In the genomic region with DNA sequence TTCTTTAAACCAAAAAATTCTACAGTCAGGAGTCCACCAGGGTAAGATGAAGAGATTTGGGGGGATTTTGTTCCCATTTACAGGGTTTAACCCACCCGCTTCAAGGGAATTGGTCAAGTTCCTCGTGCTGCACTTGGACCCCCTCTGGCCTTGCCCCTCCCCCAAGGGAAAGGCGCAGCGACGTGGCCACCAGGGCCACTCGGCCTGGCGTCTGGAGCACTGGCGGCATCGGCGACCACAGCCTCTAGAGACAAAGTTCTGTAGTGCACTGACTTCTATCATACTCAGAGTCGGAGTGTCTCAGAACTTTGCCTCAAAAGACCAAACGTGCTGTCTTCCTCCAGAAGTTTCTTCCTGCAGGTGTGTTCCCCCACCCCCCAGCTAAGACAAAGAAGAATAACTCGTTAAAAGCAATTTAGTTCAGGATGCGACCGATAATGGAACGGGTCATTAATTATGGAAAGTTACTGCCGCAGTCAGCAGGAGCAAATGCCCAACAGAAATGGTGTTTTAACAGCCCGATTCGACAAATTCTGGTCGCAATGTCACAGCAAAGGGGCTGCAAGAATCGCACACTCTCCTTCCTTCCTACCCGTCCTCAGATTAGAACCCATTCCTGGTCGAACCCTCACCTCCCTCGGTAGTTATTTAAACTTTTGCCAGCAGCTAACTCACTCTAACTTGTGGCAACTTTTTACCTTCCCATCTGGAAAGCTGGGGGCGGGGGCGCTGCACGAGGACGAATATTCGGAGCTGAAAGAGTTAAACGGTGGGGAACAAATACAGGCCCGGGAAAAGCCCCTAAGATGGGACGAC, we compare ENCODE assay signal across 1 cellular context.
TF ChIP-seq lines count a peak whose summit lies in the region.

No MANE protein-coding gene starts in this region.

TF ChIP-seq in HepG2, 621 proteins besides CTCF, POLR2A, EP300 and RAD21 (continued from another document and continues in another):
- TF ChIP-seq, protein P1, sequence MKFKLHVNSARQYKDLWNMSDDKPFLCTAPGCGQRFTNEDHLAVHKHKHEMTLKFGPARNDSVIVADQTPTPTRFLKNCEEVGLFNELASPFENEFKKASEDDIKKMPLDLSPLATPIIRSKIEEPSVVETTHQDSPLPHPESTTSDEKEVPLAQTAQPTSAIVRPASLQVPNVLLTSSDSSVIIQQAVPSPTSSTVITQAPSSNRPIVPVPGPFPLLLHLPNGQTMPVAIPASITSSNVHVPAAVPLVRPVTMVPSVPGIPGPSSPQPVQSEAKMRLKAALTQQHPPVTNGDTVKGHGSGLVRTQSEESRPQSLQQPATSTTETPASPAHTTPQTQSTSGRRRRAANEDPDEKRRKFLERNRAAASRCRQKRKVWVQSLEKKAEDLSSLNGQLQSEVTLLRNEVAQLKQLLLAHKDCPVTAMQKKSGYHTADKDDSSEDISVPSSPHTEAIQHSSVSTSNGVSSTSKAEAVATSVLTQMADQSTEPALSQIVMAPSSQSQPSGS (CRISPR knock-in tag; IDR thresholded peaks at IDR 0.05) = no peak; the same call in 1 of the 2 replicates
- no peak for TF ChIP-seq PAF1 (CRISPR knock-in tag; IDR thresholded peaks at IDR 0.05)
- no peak for TF ChIP-seq TMF1 (CRISPR knock-in tag; IDR thresholded peaks at IDR 0.05; ENCODE audit: low read depth)
- TF ChIP-seq THAP11 (CRISPR knock-in tag; IDR thresholded peaks at IDR 0.05) = peak; percentile 21; the same call in 1 of the 2 replicates
- TF ChIP-seq, protein P2, sequence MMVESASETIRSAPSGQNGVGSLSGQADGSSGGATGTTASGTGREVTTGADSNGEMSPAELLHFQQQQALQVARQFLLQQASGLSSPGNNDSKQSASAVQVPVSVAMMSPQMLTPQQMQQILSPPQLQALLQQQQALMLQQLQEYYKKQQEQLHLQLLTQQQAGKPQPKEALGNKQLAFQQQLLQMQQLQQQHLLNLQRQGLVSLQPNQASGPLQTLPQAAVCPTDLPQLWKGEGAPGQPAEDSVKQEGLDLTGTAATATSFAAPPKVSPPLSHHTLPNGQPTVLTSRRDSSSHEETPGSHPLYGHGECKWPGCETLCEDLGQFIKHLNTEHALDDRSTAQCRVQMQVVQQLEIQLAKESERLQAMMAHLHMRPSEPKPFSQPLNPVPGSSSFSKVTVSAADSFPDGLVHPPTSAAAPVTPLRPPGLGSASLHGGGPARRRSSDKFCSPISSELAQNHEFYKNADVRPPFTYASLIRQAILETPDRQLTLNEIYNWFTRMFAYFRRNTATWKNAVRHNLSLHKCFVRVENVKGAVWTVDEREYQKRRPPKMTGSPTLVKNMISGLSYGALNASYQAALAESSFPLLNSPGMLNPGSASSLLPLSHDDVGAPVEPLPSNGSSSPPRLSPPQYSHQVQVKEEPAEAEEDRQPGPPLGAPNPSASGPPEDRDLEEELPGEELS (CRISPR knock-in tag; IDR thresholded peaks at IDR 0.05) = 0 out of 2 replicates have a peak, but pooled peaks have one; percentile 20
- TF ChIP-seq RFXAP (CRISPR knock-in tag; IDR thresholded peaks at IDR 0.05; ENCODE audit: borderline replicate concordance) = 0 out of 2 replicates have a peak, but pooled peaks have one; percentile 9
- TF ChIP-seq BORCS8-MEF2B (CRISPR knock-in tag; IDR thresholded peaks at IDR 0.05) = 0 out of 2 replicates have a peak, but pooled peaks have one; percentile 16
- 0 out of 2 replicates have a peak, but pooled peaks have one; percentile 10 for TF ChIP-seq ZFP1 (CRISPR knock-in tag; IDR thresholded peaks at IDR 0.05)
- TF ChIP-seq, protein P3, sequence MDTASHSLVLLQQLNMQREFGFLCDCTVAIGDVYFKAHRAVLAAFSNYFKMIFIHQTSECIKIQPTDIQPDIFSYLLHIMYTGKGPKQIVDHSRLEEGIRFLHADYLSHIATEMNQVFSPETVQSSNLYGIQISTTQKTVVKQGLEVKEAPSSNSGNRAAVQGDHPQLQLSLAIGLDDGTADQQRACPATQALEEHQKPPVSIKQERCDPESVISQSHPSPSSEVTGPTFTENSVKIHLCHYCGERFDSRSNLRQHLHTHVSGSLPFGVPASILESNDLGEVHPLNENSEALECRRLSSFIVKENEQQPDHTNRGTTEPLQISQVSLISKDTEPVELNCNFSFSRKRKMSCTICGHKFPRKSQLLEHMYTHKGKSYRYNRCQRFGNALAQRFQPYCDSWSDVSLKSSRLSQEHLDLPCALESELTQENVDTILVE (CRISPR knock-in tag; IDR thresholded peaks at IDR 0.05) = no peak
- no peak for TF ChIP-seq ONECUT2 (CRISPR knock-in tag; IDR thresholded peaks at IDR 0.05)
- TF ChIP-seq ZNF282 (IDR thresholded peaks at IDR 0.05; ENCODE audit: partially characterized antibody) = no peak
- TF ChIP-seq SP2 (CRISPR knock-in tag; IDR thresholded peaks at IDR 0.05) = no peak
- TF ChIP-seq ZNF558 (CRISPR knock-in tag; IDR thresholded peaks at IDR 0.05; ENCODE audit: borderline replicate concordance) = peak; percentile 33; the same call in 1 of the 2 replicates
- TF ChIP-seq, protein P4, sequence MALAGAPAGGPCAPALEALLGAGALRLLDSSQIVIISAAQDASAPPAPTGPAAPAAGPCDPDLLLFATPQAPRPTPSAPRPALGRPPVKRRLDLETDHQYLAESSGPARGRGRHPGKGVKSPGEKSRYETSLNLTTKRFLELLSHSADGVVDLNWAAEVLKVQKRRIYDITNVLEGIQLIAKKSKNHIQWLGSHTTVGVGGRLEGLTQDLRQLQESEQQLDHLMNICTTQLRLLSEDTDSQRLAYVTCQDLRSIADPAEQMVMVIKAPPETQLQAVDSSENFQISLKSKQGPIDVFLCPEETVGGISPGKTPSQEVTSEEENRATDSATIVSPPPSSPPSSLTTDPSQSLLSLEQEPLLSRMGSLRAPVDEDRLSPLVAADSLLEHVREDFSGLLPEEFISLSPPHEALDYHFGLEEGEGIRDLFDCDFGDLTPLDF (CRISPR knock-in tag; IDR thresholded peaks at IDR 0.05) = no peak
- TF ChIP-seq FOXC1 (CRISPR knock-in tag; IDR thresholded peaks at IDR 0.05; ENCODE audit: borderline replicate concordance) = no peak
- peak; percentile 20; the same call in 1 of the 2 replicates for TF ChIP-seq PITX1 (CRISPR knock-in tag; IDR thresholded peaks at IDR 0.05)
- no peak; the same call in 1 of the 2 replicates for TF ChIP-seq ZNF878 (CRISPR knock-in tag; IDR thresholded peaks at IDR 0.05)
- TF ChIP-seq NR2F6 (IDR thresholded peaks at IDR 0.05) = no peak
- peak; percentile 20; the same call in 1 of the 2 replicates for TF ChIP-seq NR2F6 (CRISPR knock-in tag; IDR thresholded peaks at IDR 0.05)
- TF ChIP-seq NFIC (IDR thresholded peaks at IDR 0.05; ENCODE audit: low read length) = 0 out of 2 replicates have a peak, but pooled peaks have one; percentile 18
- TF ChIP-seq, protein P5, sequence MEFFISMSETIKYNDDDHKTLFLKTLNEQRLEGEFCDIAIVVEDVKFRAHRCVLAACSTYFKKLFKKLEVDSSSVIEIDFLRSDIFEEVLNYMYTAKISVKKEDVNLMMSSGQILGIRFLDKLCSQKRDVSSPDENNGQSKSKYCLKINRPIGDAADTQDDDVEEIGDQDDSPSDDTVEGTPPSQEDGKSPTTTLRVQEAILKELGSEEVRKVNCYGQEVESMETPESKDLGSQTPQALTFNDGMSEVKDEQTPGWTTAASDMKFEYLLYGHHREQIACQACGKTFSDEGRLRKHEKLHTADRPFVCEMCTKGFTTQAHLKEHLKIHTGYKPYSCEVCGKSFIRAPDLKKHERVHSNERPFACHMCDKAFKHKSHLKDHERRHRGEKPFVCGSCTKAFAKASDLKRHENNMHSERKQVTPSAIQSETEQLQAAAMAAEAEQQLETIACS (CRISPR knock-in tag; IDR thresholded peaks at IDR 0.05) = no peak
- TF ChIP-seq MED1 (CRISPR knock-in tag; IDR thresholded peaks at IDR 0.05) = peak; percentile 56; the same call in 1 of the 2 replicates
- TF ChIP-seq, protein P6, sequence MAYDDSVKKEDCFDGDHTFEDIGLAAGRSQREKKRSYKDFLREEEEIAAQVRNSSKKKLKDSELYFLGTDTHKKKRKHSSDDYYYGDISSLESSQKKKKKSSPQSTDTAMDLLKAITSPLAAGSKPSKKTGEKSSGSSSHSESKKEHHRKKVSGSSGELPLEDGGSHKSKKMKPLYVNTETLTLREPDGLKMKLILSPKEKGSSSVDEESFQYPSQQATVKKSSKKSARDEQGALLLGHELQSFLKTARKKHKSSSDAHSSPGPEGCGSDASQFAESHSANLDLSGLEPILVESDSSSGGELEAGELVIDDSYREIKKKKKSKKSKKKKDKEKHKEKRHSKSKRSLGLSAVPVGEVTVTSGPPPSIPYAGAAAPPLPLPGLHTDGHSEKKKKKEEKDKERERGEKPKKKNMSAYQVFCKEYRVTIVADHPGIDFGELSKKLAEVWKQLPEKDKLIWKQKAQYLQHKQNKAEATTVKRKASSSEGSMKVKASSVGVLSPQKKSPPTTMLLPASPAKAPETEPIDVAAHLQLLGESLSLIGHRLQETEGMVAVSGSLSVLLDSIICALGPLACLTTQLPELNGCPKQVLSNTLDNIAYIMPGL (CRISPR knock-in tag; IDR thresholded peaks at IDR 0.05; ENCODE audit: borderline replicate concordance in 1 of 2, low read depth in 1 of 2) = peak; percentile 7 to 34; a peak in 3 of 4 replicates
- TF ChIP-seq, protein P7, sequence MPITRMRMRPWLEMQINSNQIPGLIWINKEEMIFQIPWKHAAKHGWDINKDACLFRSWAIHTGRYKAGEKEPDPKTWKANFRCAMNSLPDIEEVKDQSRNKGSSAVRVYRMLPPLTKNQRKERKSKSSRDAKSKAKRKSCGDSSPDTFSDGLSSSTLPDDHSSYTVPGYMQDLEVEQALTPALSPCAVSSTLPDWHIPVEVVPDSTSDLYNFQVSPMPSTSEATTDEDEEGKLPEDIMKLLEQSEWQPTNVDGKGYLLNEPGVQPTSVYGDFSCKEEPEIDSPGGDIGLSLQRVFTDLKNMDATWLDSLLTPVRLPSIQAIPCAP (CRISPR knock-in tag; IDR thresholded peaks at IDR 0.05; ENCODE audit: low read depth) = no peak
- TF ChIP-seq ZNF20 (CRISPR knock-in tag; IDR thresholded peaks at IDR 0.05) = 0 out of 2 replicates have a peak, but pooled peaks have one; percentile 71
- TF ChIP-seq, protein P8, sequence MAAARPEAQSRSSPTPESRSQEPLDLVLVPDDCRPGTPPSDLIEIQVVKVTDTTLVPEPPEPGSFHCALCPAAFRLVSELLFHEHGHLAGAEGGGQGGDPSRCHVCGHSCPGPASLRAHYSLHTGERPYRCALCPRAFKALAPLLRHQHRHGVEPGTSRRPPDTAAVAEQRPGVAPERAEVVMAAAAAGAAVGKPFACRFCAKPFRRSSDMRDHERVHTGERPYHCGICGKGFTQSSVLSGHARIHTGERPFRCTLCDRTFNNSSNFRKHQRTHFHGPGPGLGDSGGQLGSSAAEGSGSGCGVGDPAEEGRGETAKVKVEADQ (CRISPR knock-in tag; IDR thresholded peaks at IDR 0.05; ENCODE audit: borderline replicate concordance) = no peak
- no peak for TF ChIP-seq ATF7-NPFF (CRISPR knock-in tag; IDR thresholded peaks at IDR 0.05; ENCODE audit: low read depth)
- TF ChIP-seq, protein P9, sequence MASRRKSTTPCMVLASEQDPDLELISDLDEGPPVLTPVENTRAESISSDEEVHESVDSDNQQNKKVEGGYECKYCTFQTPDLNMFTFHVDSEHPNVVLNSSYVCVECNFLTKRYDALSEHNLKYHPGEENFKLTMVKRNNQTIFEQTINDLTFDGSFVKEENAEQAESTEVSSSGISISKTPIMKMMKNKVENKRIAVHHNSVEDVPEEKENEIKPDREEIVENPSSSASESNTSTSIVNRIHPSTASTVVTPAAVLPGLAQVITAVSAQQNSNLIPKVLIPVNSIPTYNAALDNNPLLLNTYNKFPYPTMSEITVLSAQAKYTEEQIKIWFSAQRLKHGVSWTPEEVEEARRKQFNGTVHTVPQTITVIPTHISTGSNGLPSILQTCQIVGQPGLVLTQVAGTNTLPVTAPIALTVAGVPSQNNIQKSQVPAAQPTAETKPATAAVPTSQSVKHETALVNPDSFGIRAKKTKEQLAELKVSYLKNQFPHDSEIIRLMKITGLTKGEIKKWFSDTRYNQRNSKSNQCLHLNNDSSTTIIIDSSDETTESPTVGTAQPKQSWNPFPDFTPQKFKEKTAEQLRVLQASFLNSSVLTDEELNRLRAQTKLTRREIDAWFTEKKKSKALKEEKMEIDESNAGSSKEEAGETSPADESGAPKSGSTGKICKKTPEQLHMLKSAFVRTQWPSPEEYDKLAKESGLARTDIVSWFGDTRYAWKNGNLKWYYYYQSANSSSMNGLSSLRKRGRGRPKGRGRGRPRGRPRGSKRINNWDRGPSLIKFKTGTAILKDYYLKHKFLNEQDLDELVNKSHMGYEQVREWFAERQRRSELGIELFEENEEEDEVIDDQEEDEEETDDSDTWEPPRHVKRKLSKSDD (CRISPR knock-in tag; IDR thresholded peaks at IDR 0.05; ENCODE audit: low read depth) = 0 out of 2 replicates have a peak, but pooled peaks have one; percentile 43
- TF ChIP-seq GABPB1 (CRISPR knock-in tag; IDR thresholded peaks at IDR 0.05) = no peak; the same call in 1 of the 2 replicates
- TF ChIP-seq MIER3 (CRISPR knock-in tag; IDR thresholded peaks at IDR 0.05; ENCODE audit: borderline replicate concordance) = peak; percentile 15; the same call in 1 of the 2 replicates
- TF ChIP-seq NPAS2 (CRISPR knock-in tag; IDR thresholded peaks at IDR 0.05; ENCODE audit: borderline replicate concordance) = no peak
- 0 out of 2 replicates have a peak, but pooled peaks have one; percentile 8 for TF ChIP-seq SSRP1 (CRISPR knock-in tag; IDR thresholded peaks at IDR 0.05)
- TF ChIP-seq NFKB2 (CRISPR knock-in tag; IDR thresholded peaks at IDR 0.05; ENCODE audit: borderline replicate concordance) = peak; percentile 54; the same call in 1 of the 2 replicates
- TF ChIP-seq ZNF501 (CRISPR knock-in tag; IDR thresholded peaks at IDR 0.05) = peak; percentile 38; the same call in 1 of the 2 replicates
- TF ChIP-seq ZNF746 (CRISPR knock-in tag; IDR thresholded peaks at IDR 0.05) = no peak
- no peak; the same call in 1 of the 2 replicates for TF ChIP-seq ZSCAN31 (CRISPR knock-in tag; IDR thresholded peaks at IDR 0.05; ENCODE audit: low read depth)
- TF ChIP-seq RARA (CRISPR knock-in tag; IDR thresholded peaks at IDR 0.05) = peak; percentile 18; the same call in 1 of the 2 replicates
- TF ChIP-seq TBX3 (IDR thresholded peaks at IDR 0.05; ENCODE audit: borderline replicate concordance) = no peak
- no peak for TF ChIP-seq ZNF670 (CRISPR knock-in tag; IDR thresholded peaks at IDR 0.05; ENCODE audit: borderline replicate concordance)
- peak; percentile 23; the same call in 1 of the 2 replicates for TF ChIP-seq ZBTB20 (CRISPR knock-in tag; IDR thresholded peaks at IDR 0.05; ENCODE audit: borderline replicate concordance, low read depth)
- peak; percentile 63; the same call in 1 of the 2 replicates for TF ChIP-seq ZNF333 (CRISPR knock-in tag; IDR thresholded peaks at IDR 0.05; ENCODE audit: borderline replicate concordance)
- TF ChIP-seq ATM (IDR thresholded peaks at IDR 0.05; ENCODE audit: borderline replicate concordance) = no peak
- TF ChIP-seq, protein P10, sequence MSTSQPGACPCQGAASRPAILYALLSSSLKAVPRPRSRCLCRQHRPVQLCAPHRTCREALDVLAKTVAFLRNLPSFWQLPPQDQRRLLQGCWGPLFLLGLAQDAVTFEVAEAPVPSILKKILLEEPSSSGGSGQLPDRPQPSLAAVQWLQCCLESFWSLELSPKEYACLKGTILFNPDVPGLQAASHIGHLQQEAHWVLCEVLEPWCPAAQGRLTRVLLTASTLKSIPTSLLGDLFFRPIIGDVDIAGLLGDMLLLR (CRISPR knock-in tag; IDR thresholded peaks at IDR 0.05) = no peak
- TF ChIP-seq KDM2A (CRISPR knock-in tag; IDR thresholded peaks at IDR 0.05; ENCODE audit: borderline replicate concordance, low read depth) = peak; percentile 52; the same call in 1 of the 2 replicates
